Comparison of ENCODE assay signal across 1 cellular context in the genomic region with DNA sequence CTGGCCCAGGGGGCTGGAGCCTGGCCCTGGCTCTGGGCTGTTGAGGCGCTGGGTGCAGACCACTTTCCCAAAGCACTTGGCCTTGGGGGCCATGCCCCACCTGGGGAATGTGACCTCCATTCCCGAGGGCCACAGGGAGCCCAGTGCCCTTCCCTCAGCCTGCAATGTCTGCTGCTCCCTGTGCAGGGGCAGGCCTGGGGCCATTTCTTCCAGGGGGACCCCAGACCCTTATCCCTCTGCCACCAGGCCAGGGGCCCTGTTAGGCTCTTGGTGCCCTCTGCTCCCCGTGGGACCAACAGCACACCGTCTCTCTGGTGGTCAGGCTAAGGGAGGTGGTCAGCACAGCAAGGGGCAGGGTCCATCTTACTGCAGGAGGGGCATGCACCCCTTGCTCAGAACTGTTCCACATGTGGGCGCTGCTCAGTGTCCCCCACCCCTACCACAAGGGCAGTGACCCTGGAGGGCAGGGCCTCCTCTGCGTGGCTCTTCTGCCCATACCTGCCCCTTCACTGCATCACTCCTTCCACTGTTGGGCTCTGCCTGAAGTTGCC.
TF ChIP-seq lines count a peak whose summit lies in the region.

No MANE protein-coding gene starts in this region.

TF ChIP-seq in HepG2, 621 proteins besides CTCF, POLR2A, EP300 and RAD21 (continued from another document):
- TF ChIP-seq, protein P1, sequence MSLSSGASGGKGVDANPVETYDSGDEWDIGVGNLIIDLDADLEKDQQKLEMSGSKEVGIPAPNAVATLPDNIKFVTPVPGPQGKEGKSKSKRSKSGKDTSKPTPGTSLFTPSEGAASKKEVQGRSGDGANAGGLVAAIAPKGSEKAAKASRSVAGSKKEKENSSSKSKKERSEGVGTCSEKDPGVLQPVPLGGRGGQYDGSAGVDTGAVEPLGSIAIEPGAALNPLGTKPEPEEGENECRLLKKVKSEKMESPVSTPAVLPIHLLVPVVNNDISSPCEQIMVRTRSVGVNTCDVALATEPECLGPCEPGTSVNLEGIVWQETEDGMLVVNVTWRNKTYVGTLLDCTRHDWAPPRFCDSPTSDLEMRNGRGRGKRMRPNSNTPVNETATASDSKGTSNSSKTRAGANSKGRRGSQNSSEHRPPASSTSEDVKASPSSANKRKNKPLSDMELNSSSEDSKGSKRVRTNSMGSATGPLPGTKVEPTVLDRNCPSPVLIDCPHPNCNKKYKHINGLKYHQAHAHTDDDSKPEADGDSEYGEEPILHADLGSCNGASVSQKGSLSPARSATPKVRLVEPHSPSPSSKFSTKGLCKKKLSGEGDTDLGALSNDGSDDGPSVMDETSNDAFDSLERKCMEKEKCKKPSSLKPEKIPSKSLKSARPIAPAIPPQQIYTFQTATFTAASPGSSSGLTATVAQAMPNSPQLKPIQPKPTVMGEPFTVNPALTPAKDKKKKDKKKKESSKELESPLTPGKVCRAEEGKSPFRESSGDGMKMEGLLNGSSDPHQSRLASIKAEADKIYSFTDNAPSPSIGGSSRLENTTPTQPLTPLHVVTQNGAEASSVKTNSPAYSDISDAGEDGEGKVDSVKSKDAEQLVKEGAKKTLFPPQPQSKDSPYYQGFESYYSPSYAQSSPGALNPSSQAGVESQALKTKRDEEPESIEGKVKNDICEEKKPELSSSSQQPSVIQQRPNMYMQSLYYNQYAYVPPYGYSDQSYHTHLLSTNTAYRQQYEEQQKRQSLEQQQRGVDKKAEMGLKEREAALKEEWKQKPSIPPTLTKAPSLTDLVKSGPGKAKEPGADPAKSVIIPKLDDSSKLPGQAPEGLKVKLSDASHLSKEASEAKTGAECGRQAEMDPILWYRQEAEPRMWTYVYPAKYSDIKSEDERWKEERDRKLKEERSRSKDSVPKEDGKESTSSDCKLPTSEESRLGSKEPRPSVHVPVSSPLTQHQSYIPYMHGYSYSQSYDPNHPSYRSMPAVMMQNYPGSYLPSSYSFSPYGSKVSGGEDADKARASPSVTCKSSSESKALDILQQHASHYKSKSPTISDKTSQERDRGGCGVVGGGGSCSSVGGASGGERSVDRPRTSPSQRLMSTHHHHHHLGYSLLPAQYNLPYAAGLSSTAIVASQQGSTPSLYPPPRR (CRISPR knock-in tag; IDR thresholded peaks at IDR 0.05; ENCODE audit: borderline replicate concordance), result no peak
- TF ChIP-seq MXD4 (CRISPR knock-in tag; IDR thresholded peaks at IDR 0.05) (no peak), ZNF776 (CRISPR knock-in tag; IDR thresholded peaks at IDR 0.05) (peak; percentile 17; the same call in 1 of the 2 replicates), ZNF709 (CRISPR knock-in tag; IDR thresholded peaks at IDR 0.05) (peak; percentile 76; the same call in 1 of the 2 replicates), ETV6 (CRISPR knock-in tag; conservative IDR thresholded peaks at IDR 0.05) (no peak), ZNF557 (CRISPR knock-in tag; IDR thresholded peaks at IDR 0.05) (no peak), ZNF333 (CRISPR knock-in tag; IDR thresholded peaks at IDR 0.05; ENCODE audit: borderline replicate concordance) (peak; percentile 84; the same call in 1 of the 2 replicates), ZNF235 (CRISPR knock-in tag; IDR thresholded peaks at IDR 0.05; ENCODE audit: borderline replicate concordance) (no peak), ZNF18 (CRISPR knock-in tag; IDR thresholded peaks at IDR 0.05; ENCODE audit: insufficient replicate concordance) (no peak), ARID2 (CRISPR knock-in tag; IDR thresholded peaks at IDR 0.05; ENCODE audit: borderline replicate concordance) (0 out of 2 replicates have a peak, but pooled peaks have one; percentile 17), MXD3 (CRISPR knock-in tag; IDR thresholded peaks at IDR 0.05) (no peak), TAF1 (CRISPR knock-in tag; IDR thresholded peaks at IDR 0.05) (no peak), ZMAT3 (CRISPR knock-in tag; conservative IDR thresholded peaks at IDR 0.05) (no peak), HOXA5 (CRISPR knock-in tag; IDR thresholded peaks at IDR 0.05) (no peak), FOXP1 (IDR thresholded peaks at IDR 0.05) (no peak), FOXP1 (CRISPR knock-in tag; IDR thresholded peaks at IDR 0.05) (no peak), GTF3A (CRISPR knock-in tag; conservative IDR thresholded peaks at IDR 0.05) (peak; percentile 44; the same call in 1 of the 2 replicates)
- TF ChIP-seq, protein P2, sequence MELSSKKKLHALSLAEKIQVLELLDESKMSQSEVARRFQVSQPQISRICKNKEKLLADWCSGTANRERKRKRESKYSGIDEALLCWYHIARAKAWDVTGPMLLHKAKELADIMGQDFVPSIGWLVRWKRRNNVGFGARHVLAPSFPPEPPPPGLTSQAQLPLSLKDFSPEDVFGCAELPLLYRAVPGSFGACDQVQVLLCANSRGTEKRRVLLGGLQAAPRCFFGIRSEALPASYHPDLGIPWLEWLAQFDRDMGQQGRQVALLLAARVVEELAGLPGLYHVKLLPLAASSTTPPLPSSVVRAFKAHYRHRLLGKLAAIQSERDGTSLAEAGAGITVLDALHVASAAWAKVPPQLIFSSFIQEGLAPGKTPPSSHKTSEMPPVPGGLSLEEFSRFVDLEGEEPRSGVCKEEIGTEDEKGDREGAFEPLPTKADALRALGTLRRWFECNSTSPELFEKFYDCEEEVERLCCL (CRISPR knock-in tag; IDR thresholded peaks at IDR 0.05; ENCODE audit: borderline replicate concordance), result no peak
TF ChIP-seq in HepG2: peak in this region for 36.
